In genomic region chr4:86594559-86595425, GRCh38 we compare ENCODE assay signal across 8 cellular contexts. TPM values are rescaled to one million over a fixed set of nuclear protein-coding genes. Genes with fewer than 3 reads are reported as not detected.
DNase-seq lines count a peak whose midpoint lies in the region; ATAC-seq and TF ChIP-seq lines count a peak whose summit lies in the region.

No MANE protein-coding gene starts in this region.

- ATAC-seq in GM19455 (IDR thresholded peaks at IDR 0.05; ENCODE audit: unreplicated experiment) (peak; percentile 34), HG03571 (IDR thresholded peaks at IDR 0.05; ENCODE audit: unreplicated experiment) (peak; percentile 15)

- WGBS in spleen, 5 donors, result 1 to 2% (median 2%) methylated on average over 40 to 47 of the region's 47 CpGs

- H3K4me3 ChIP-seq in kidney epithelial cell (ENCODE audit: low read depth, low read length) (peak overlapping the region; percentile 90), spleen (peak overlapping the region; percentile 40 to 77 (median 58))

- H3K36me3 ChIP-seq in kidney epithelial cell (ENCODE audit: control insufficient read depth, insufficient read depth, low read length), result no peaks in the 10 kb centered on the region
- no peaks in the 10 kb centered on the region for H3K36me3 ChIP-seq in spleen

- DNase-seq in DMS114 treated with DMSO at 0.1 percent for 48 hours (lab: John Stamatoyannopoulos, UW; ENCODE audit: unreplicated experiment), result peak; percentile 43
- DNase-seq in SKM-1 (lab: John Stamatoyannopoulos, UW; ENCODE audit: unreplicated experiment), result peak; percentile 80
- no peak for DNase-seq in chondrocyte (ENCODE audit: low spot score)
- peak; percentile 48 for DNase-seq in kidney epithelial cell (ENCODE audit: low read depth)
- peak; percentile 82 for DNase-seq in spleen
- no peak for DNase-seq in NCI-H1436 treated with DMSO at 0.1 percent for 48 hours (lab: John Stamatoyannopoulos, UW)

- peaks cover 3 to 34% (median 21%) of the 10 kb centered on the region in 6 donors for H3K4me1 ChIP-seq in spleen

- H3K27me3 ChIP-seq in kidney epithelial cell (ENCODE audit: control insufficient read depth, insufficient read depth, low read length) (no peaks in the 10 kb centered on the region), spleen (replicated peaks in 1 of 7) (peaks cover 0 to 60% (median 15%) of the 10 kb centered on the region in 7 donors)

- intact Hi-C loops in spleen (cut with DNase I; ENCODE audit: low total_unique reads), result no loop called here

- H3K36me3 Mint-ChIP-seq in chondrocyte (ENCODE audit: low read depth), result no peaks in the 10 kb centered on the region

- peak overlapping the region; percentile 64 to 91 (median 72) for H3K27ac ChIP-seq in spleen

- H3K27ac Mint-ChIP-seq in chondrocyte (ENCODE audit: unreplicated experiment), result peak overlapping the region; percentile 97

- H3K4me1 Mint-ChIP-seq in chondrocyte (ENCODE audit: low read depth), result peaks cover 45% of the 10 kb centered on the region

- H3K27me3 Mint-ChIP-seq in chondrocyte (ENCODE audit: low read depth), result no peaks in the 10 kb centered on the region

- no peak for TF ChIP-seq POLR2A in spleen (IDR thresholded peaks at IDR 0.05)

- H3K9me3 ChIP-seq in spleen, result no peaks in the 10 kb centered on the region

- TF ChIP-seq CTCF in chondrocyte (IDR thresholded peaks at IDR 0.05) (peak; percentile 70), kidney epithelial cell (IDR thresholded peaks at IDR 0.05; ENCODE audit: insufficient read depth, low read length, poor library complexity, severe bottlenecking) (peak; percentile 22), spleen (IDR thresholded peaks at IDR 0.05 in 8 of 11, conservative IDR thresholded peaks at IDR 0.05 in 3 of 11) (no peak)

- no peaks in the 10 kb centered on the region for H3K9me3 Mint-ChIP-seq in chondrocyte (ENCODE audit: low read depth)

- H3K4me3 Mint-ChIP-seq in chondrocyte (ENCODE audit: unreplicated experiment), result peak overlapping the region; percentile 86

RNA-seq across cellular contexts. Expression of gene PTPN13, which starts 0.7 kb away (rescaled TPM):
- total RNA-seq in chondrocyte (32.9 to 38.9 TPM (median 38.0 TPM) in 3 replicates), kidney epithelial cell (18.9 and 20.1 TPM in 2 replicates), spleen (10 to 100 TPM in 5 of 7 donors, 1 to 10 TPM in 2; 9.3 to 20.1 (median 12.3) TPM)
- under 1 TPM; 0.57 to 0.90 (median 0.59) TPM for polyA plus RNA-seq in spleen

Comparison
In these comparisons a context has a peak if more than half of its experiments do, and no peak if none do; other contexts are left out.
1. DNase-seq: peak in DMS114 treated with DMSO at 0.1 percent for 48 hours (single experiment), SKM-1 (single experiment), kidney epithelial cell (single experiment) and spleen (single experiment); none in chondrocyte (single experiment) and NCI-H1436 treated with DMSO at 0.1 percent for 48 hours (single experiment).
2. CTCF ChIP-seq: peak in chondrocyte (single experiment) and kidney epithelial cell (single experiment); none in spleen (0 of 11).